ENCODE assay signal across 8 cellular contexts in the genomic region with DNA sequence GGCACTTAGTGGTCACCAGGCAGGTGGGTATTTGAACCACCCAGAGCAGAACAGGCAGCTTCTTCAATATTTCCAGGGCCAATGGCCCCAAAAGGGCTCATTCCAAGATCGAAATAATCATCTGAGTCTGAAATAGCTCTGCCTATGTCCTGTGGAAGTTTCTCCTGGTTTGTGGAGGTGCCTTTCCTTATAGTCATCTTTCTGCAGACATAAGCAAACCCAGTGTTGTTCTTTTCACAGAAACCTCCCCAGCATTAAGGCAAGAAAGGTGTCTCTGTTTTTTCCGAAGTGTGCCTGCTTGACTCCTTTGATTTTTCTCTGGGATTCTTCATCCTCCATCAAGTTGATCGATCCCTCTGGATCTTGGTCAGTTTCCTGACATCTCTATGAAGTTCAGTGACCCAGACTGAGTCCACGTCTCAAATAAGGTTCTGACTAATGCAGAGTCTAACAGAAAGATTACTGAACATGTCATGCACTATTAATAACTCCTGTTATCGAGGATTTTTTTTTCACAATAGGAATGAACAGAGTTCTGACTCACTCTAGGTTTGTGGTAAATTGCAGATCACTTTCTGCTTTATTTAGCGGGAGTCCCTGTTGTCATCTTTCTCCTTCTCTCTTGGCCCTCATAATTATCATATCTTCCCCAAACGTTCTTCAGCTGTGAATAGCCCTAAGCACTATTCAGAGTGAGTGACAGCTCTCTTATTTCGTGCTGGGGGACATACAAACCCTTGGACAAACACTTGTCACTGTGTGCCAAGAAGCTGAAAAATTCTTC. TPM values are rescaled to one million over a fixed set of nuclear protein-coding genes. Genes with fewer than 3 reads are reported as not detected.
DNase-seq lines count a peak whose midpoint lies in the region; ATAC-seq and TF ChIP-seq lines count a peak whose summit lies in the region.

No MANE protein-coding gene starts in this region.

- peak; percentile 94 for DNase-seq in EL
- peak; percentile 15 for DNase-seq in NCI-H2227 (lab: John Stamatoyannopoulos, UW; ENCODE audit: unreplicated experiment)
- DNase-seq in chondrocyte (ENCODE audit: low spot score), result no peak
- no peak for DNase-seq in natural killer cell treated with Interleukin-12 subunit alpha and Interleukin-12 subunit beta and Interleukin-15 and Interleukin-18, amount 100 ng/mL, for 72 hours (ENCODE audit: low spot score)
- DNase-seq in ureter (ENCODE audit: low spot score), result no peak
- DNase-seq in DMS153 treated with DMSO at 0.1 percent for 48 hours (lab: John Stamatoyannopoulos, UW; ENCODE audit: unreplicated experiment), result no peak
- no peak for DNase-seq in NCI-H345 (lab: John Stamatoyannopoulos, UW)
- no peak for DNase-seq in activated CD4-positive, alpha-beta T cell treated with anti-CD3 and anti-CD28 coated beads, Interleukin-2, amount 50 U/mL, for 1 hour

- H3K9me3 Mint-ChIP-seq in chondrocyte (ENCODE audit: low read depth), result no peaks in the 10 kb centered on the region
- no peaks in the 10 kb centered on the region for H3K9me3 Mint-ChIP-seq in natural killer cell treated with Interleukin-12 subunit alpha and Interleukin-12 subunit beta and Interleukin-15 and Interleukin-18, amount 100 ng/mL, for 72 hours

- H3K27ac Mint-ChIP-seq in chondrocyte (ENCODE audit: unreplicated experiment), result peak overlapping the region; percentile 99
- H3K27ac Mint-ChIP-seq in natural killer cell treated with Interleukin-12 subunit alpha and Interleukin-12 subunit beta and Interleukin-15 and Interleukin-18, amount 100 ng/mL, for 72 hours, result peak overlapping the region in 1 of 2 donors; percentile 23

- no peaks in the 10 kb centered on the region for H3K36me3 Mint-ChIP-seq in chondrocyte (ENCODE audit: low read depth)
- H3K36me3 Mint-ChIP-seq in natural killer cell treated with Interleukin-12 subunit alpha and Interleukin-12 subunit beta and Interleukin-15 and Interleukin-18, amount 100 ng/mL, for 72 hours, result no peaks in the 10 kb centered on the region

- TF ChIP-seq CTCF in chondrocyte (IDR thresholded peaks at IDR 0.05), result no peak

- H3K4me1 Mint-ChIP-seq in chondrocyte (ENCODE audit: low read depth), result peaks cover 58% of the 10 kb centered on the region
- peaks cover 39% of the 10 kb centered on the region in 2 donors for H3K4me1 Mint-ChIP-seq in natural killer cell treated with Interleukin-12 subunit alpha and Interleukin-12 subunit beta and Interleukin-15 and Interleukin-18, amount 100 ng/mL, for 72 hours (ENCODE audit: low read depth in 2 of 2)

- peak in 1 of 2 donors; percentile 8 for ATAC-seq in natural killer cell treated with Interleukin-12 subunit alpha and Interleukin-12 subunit beta and Interleukin-15 and Interleukin-18, amount 100 ng/mL, for 72 hours

- H3K27me3 Mint-ChIP-seq in chondrocyte (ENCODE audit: low read depth), result no peaks in the 10 kb centered on the region
- no peaks in the 10 kb centered on the region for H3K27me3 Mint-ChIP-seq in natural killer cell treated with Interleukin-12 subunit alpha and Interleukin-12 subunit beta and Interleukin-15 and Interleukin-18, amount 100 ng/mL, for 72 hours

- H3K4me3 Mint-ChIP-seq in chondrocyte (ENCODE audit: unreplicated experiment), result peak overlapping the region; percentile 11
- H3K4me3 Mint-ChIP-seq in natural killer cell treated with Interleukin-12 subunit alpha and Interleukin-12 subunit beta and Interleukin-15 and Interleukin-18, amount 100 ng/mL, for 72 hours, result peak overlapping the region; percentile 70

RNA-seq across cellular contexts. Expression of gene LRRC3C, which starts 1.5 kb away (rescaled TPM):
- total RNA-seq in chondrocyte (not detected in 3 replicates), ureter (not detected)
- total RNA-seq in natural killer cell treated with Interleukin-12 subunit alpha and Interleukin-12 subunit beta and Interleukin-15 and Interleukin-18, amount 100 ng/mL, for 72 hours, result not detected

RNA-seq across cellular contexts. Expression of gene ORMDL3, which starts 1.7 kb away (rescaled TPM):
- total RNA-seq in chondrocyte (54.9 to 59.9 TPM (median 55.0 TPM) in 3 replicates), ureter (147 TPM)
- 100 to 1,000 TPM in 1 of 2 donors, 10 to 100 TPM in 1; 94.2 to 124 TPM for total RNA-seq in natural killer cell treated with Interleukin-12 subunit alpha and Interleukin-12 subunit beta and Interleukin-15 and Interleukin-18, amount 100 ng/mL, for 72 hours

RNA-seq across cellular contexts. Expression of gene GSDMB, which starts 10.6 kb away (rescaled TPM):
- total RNA-seq in chondrocyte (6.0 to 8.1 TPM (median 6.8 TPM) in 3 replicates), ureter (57.7 TPM)
- total RNA-seq in natural killer cell treated with Interleukin-12 subunit alpha and Interleukin-12 subunit beta and Interleukin-15 and Interleukin-18, amount 100 ng/mL, for 72 hours, result 10 to 100 TPM; 39.0 to 54.1 TPM

RNA-seq across cellular contexts. Expression of gene GSDMA, which starts 33.7 kb away (rescaled TPM):
- not detected in 3 replicates for total RNA-seq in chondrocyte
- total RNA-seq in natural killer cell treated with Interleukin-12 subunit alpha and Interleukin-12 subunit beta and Interleukin-15 and Interleukin-18, amount 100 ng/mL, for 72 hours, result 1 to 10 TPM in 1 of 2 donors, under 1 TPM in 1; 0.24 to 1.1 TPM
- total RNA-seq in ureter, result 2.4 TPM

RNA-seq across cellular contexts. Expression of gene PSMD3, which starts 51.5 kb away (rescaled TPM):
- 83.6 to 101 TPM (median 86.9 TPM) in 3 replicates for total RNA-seq in chondrocyte
- total RNA-seq in natural killer cell treated with Interleukin-12 subunit alpha and Interleukin-12 subunit beta and Interleukin-15 and Interleukin-18, amount 100 ng/mL, for 72 hours, result 100 to 1,000 TPM; 148 to 163 TPM
- 99.3 TPM for total RNA-seq in ureter

Comparison
In these comparisons a context has a peak if more than half of its experiments do, and no peak if none do; other contexts are left out.
1. DNase-seq: peak in EL (single experiment) and NCI-H2227 (single experiment); none in chondrocyte (single experiment), natural killer cell treated with Interleukin-12 subunit alpha and Interleukin-12 subunit beta and Interleukin-15 and Interleukin-18, amount 100 ng/mL, for 72 hours (single experiment), ureter (single experiment), DMS153 treated with DMSO at 0.1 percent for 48 hours (single experiment), NCI-H345 (single experiment) and activated CD4-positive, alpha-beta T cell treated with anti-CD3 and anti-CD28 coated beads, Interleukin-2, amount 50 U/mL, for 1 hour (single experiment).